In genomic region chr7:64098-64521, GRCh38 we compare ENCODE assay signal across 8 cellular contexts.
A peak's percentile ranks its signal among the peaks of the same experiment; 100 is the strongest.
DNase-seq lines count a peak whose midpoint lies in the region; TF ChIP-seq lines count a peak whose summit lies in the region.

No MANE protein-coding gene starts in this region.

- H3K27ac ChIP-seq in BLaER1 treated with 17β-estradiol and CSF1 and Interleukin-3, amounts not matched to agents 10 nM and 100 nM: peak overlapping the region in 5 of 11 experiments; percentile 44 to 59 (median 53); a peak in 7 of 22 replicates

- CTCF ChIA-PET in HEK293T (lab: Yijun Ruan, JAX): no interaction called here

- H3K27me3 ChIP-seq in BLaER1 treated with 17β-estradiol and CSF1 and Interleukin-3, amounts not matched to agents 10 nM and 100 nM: no peaks in the 10 kb centered on the region

- DNase-seq in HEK293T (ENCODE audit: extremely low spot score): peak; percentile 40
- DNase-seq in RPMI7951 (ENCODE audit: low read depth): peak; percentile 80
- DNase-seq in epithelial cell of proximal tubule (ENCODE audit: low read depth): no peak
- peak; percentile 83 for DNase-seq in myocyte (ENCODE audit: low read depth)
- DNase-seq in stimulated activated CD4-positive, alpha-beta T cell treated with anti-CD3 and anti-CD28 coated beads, Interleukin-12 subunit alpha, Interleukin-12 subunit beta, amount 100 ng/mL, for 4 hours: no peak
- DNase-seq in mesenteric fat pad (ENCODE audit: low spot score): no peak
- DNase-seq in NCI-H2081 treated with DMSO at 0.1 percent for 48 hours (lab: John Stamatoyannopoulos, UW): no peak

- POLR2A ChIA-PET in HEK293T (lab: Yijun Ruan, JAX): no interaction called here

- H3K4me1 ChIP-seq in BLaER1 treated with 17β-estradiol and CSF1 and Interleukin-3, amounts not matched to agents 10 nM and 100 nM: peaks cover 83 to 87% (median 86%) of the 10 kb centered on the region in 10 experiments

- H3K9me3 ChIP-seq in BLaER1 treated with 17β-estradiol and CSF1 and Interleukin-3, amounts not matched to agents 10 nM and 100 nM (replicated peaks in 1 of 11): peaks cover 0 to 5% (median 0%) of the 10 kb centered on the region in 11 experiments; a peak in 2 of 22 replicates

- no peaks in the 10 kb centered on the region for H3K36me3 ChIP-seq in BLaER1 treated with 17β-estradiol and CSF1 and Interleukin-3, amounts not matched to agents 10 nM and 100 nM

- TF ChIP-seq CTCF in epithelial cell of proximal tubule (conservative IDR thresholded peaks at IDR 0.05; ENCODE audit: low read depth, low read length): peak; percentile 75

- H4K20me1 ChIP-seq in BLaER1 treated with 17β-estradiol and CSF1 and Interleukin-3, amounts not matched to agents 10 nM and 100 nM: peaks cover 0 to 16% (median 0%) of the 10 kb centered on the region in 11 experiments; a peak in 5 of 22 replicates

- peak overlapping the region in 5 of 11 experiments; percentile 45 to 52 (median 50); a peak in 8 of 22 replicates for H3K9ac ChIP-seq in BLaER1 treated with 17β-estradiol and CSF1 and Interleukin-3, amounts not matched to agents 10 nM and 100 nM

- H3K4me3 ChIP-seq in BLaER1 treated with 17β-estradiol and CSF1 and Interleukin-3, amounts not matched to agents 10 nM and 100 nM: peak overlapping the region in 3 of 10 experiments; percentile 31 to 43 (median 36); a peak in 5 of 20 replicates
- no peak overlapping the region for H3K4me3 ChIP-seq in epithelial cell of proximal tubule (ENCODE audit: low read depth, low read length)

- peak overlapping the region; percentile 85 to 100 (median 94) for H3K4me2 ChIP-seq in BLaER1 treated with 17β-estradiol and CSF1 and Interleukin-3, amounts not matched to agents 10 nM and 100 nM

TF ChIP-seq in HEK293T, 16 proteins besides CTCF, POLR2A, EP300 and RAD21:
- TF ChIP-seq TARDBP (IDR thresholded peaks at IDR 0.05): no peak
- TF ChIP-seq ELF4 (IDR thresholded peaks at IDR 0.05): no peak
- TF ChIP-seq, protein P1, sequence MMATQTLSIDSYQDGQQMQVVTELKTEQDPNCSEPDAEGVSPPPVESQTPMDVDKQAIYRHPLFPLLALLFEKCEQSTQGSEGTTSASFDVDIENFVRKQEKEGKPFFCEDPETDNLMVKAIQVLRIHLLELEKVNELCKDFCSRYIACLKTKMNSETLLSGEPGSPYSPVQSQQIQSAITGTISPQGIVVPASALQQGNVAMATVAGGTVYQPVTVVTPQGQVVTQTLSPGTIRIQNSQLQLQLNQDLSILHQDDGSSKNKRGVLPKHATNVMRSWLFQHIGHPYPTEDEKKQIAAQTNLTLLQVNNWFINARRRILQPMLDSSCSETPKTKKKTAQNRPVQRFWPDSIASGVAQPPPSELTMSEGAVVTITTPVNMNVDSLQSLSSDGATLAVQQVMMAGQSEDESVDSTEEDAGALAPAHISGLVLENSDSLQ (IDR thresholded peaks at IDR 0.05): no peak
- TF ChIP-seq SUZ12 (IDR thresholded peaks at IDR 0.05): no peak
- no peak for TF ChIP-seq FOXM1 (IDR thresholded peaks at IDR 0.05; ENCODE audit: borderline replicate concordance)
- TF ChIP-seq L3MBTL2 (conservative IDR thresholded peaks at IDR 0.05): no peak
- TF ChIP-seq LEF1 (IDR thresholded peaks at IDR 0.05; ENCODE audit: borderline replicate concordance): no peak
- TF ChIP-seq SP1 (IDR thresholded peaks at IDR 0.05): no peak
- TF ChIP-seq NFRKB (IDR thresholded peaks at IDR 0.05): no peak
- no peak for TF ChIP-seq HDGF (IDR thresholded peaks at IDR 0.05; ENCODE audit: borderline replicate concordance)
- no peak for TF ChIP-seq BHLHE40 (IDR thresholded peaks at IDR 0.05; ENCODE audit: borderline replicate concordance)
- TF ChIP-seq ARNT (IDR thresholded peaks at IDR 0.05): no peak
- TF ChIP-seq ZNF384 (IDR thresholded peaks at IDR 0.05): no peak
- no peak for TF ChIP-seq FOXK2 (IDR thresholded peaks at IDR 0.05)
- no peak for TF ChIP-seq FOXA1 (IDR thresholded peaks at IDR 0.05)
- TF ChIP-seq CTBP1 (IDR thresholded peaks at IDR 0.05; ENCODE audit: borderline replicate concordance): no peak

Comparison
In these comparisons a context has a peak if more than half of its experiments do, and no peak if none do; other contexts are left out.
1. DNase-seq: peak in HEK293T (single experiment), RPMI7951 (single experiment) and myocyte (single experiment); none in epithelial cell of proximal tubule (single experiment), stimulated activated CD4-positive, alpha-beta T cell treated with anti-CD3 and anti-CD28 coated beads, Interleukin-12 subunit alpha, Interleukin-12 subunit beta, amount 100 ng/mL, for 4 hours (single experiment), mesenteric fat pad (single experiment) and NCI-H2081 treated with DMSO at 0.1 percent for 48 hours (single experiment).